Comparison of ENCODE assay signal across 1 cellular context in the genomic region with DNA sequence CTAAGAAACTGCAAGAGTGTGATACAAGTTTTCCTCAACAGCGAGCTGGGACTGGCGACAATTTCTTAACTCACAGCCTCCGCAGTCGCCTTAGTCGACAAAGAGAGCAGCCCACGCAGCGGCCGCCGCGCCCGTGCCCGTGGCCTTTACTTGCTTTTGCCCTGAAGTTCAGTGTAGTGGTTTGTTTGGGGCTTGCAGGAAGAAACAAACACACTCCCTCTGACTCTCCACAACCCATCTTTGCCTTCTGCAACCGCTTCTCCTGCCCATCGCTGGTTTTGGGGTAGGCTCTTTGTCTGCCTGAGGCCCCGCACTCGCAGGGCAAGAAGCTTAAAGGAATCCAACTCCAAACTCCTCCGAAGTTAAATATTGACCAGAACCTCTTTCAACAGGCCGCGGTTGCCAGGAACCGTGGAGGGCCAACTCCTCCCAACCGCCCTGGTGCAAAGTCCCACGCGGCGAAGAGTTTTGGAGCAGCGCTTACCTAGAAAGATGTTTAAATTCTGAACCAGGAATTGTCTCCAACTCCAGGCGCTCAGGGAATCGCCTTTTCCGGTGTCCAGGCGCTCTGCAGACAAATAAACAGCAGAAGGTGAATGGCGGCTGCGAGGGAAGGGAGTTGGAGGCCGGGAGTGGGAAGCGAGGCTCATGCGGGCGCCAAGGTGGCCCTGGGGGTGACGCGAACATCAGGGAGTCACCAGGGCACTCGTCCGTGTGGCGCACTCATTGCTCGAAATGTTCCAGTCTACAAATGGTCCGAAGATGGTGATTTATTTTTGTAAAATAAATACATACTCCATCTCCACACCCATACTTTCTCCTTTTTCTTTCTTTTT.
A peak's percentile ranks its signal among the peaks of the same experiment; 100 is the strongest.
TF ChIP-seq lines count a peak whose summit lies in the region.

No MANE protein-coding gene starts in this region.

TF ChIP-seq in HepG2, 621 proteins besides CTCF, POLR2A, EP300 and RAD21 (continued from another document and continues in another):
- TF ChIP-seq, protein P1, sequence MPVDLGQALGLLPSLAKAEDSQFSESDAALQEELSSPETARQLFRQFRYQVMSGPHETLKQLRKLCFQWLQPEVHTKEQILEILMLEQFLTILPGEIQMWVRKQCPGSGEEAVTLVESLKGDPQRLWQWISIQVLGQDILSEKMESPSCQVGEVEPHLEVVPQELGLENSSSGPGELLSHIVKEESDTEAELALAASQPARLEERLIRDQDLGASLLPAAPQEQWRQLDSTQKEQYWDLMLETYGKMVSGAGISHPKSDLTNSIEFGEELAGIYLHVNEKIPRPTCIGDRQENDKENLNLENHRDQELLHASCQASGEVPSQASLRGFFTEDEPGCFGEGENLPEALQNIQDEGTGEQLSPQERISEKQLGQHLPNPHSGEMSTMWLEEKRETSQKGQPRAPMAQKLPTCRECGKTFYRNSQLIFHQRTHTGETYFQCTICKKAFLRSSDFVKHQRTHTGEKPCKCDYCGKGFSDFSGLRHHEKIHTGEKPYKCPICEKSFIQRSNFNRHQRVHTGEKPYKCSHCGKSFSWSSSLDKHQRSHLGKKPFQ (CRISPR knock-in tag; IDR thresholded peaks at IDR 0.05; ENCODE audit: insufficient replicate concordance): peak; percentile 25
- TF ChIP-seq ZNF552 (CRISPR knock-in tag; IDR thresholded peaks at IDR 0.05; ENCODE audit: borderline replicate concordance) (no peak), FOXA3 (CRISPR knock-in tag; IDR thresholded peaks at IDR 0.05) (peak; percentile 69), ZFP37 (CRISPR knock-in tag; IDR thresholded peaks at IDR 0.05; ENCODE audit: borderline replicate concordance) (no peak), ZBTB8A (CRISPR knock-in tag; IDR thresholded peaks at IDR 0.05; ENCODE audit: borderline replicate concordance, low read depth) (no peak), HMG20B (CRISPR knock-in tag; conservative IDR thresholded peaks at IDR 0.05) (0 out of 2 replicates have a peak, but pooled peaks have one; percentile 43), ZNF350 (CRISPR knock-in tag; IDR thresholded peaks at IDR 0.05; ENCODE audit: borderline replicate concordance, low read depth) (0 out of 2 replicates have a peak, but pooled peaks have one; percentile 68), SRY (CRISPR knock-in tag; IDR thresholded peaks at IDR 0.05) (peak; percentile 61; the same call in 1 of the 2 replicates), RFX5 (IDR thresholded peaks at IDR 0.05; ENCODE audit: low read depth, low read length) (no peak), ARNTL (CRISPR knock-in tag; IDR thresholded peaks at IDR 0.05) (no peak; the same call in 1 of the 2 replicates), ZNF703 (CRISPR knock-in tag; IDR thresholded peaks at IDR 0.05; ENCODE audit: borderline replicate concordance) (no peak), ELF4 (CRISPR knock-in tag; IDR thresholded peaks at IDR 0.05; ENCODE audit: borderline replicate concordance) (no peak), SKI (IDR thresholded peaks at IDR 0.05; ENCODE audit: partially characterized antibody) (peak; percentile 39), KMT2B (CRISPR knock-in tag; IDR thresholded peaks at IDR 0.05) (no peak; the same call in 1 of the 2 replicates), ZSCAN30 (CRISPR knock-in tag; IDR thresholded peaks at IDR 0.05) (no peak), RORA (CRISPR knock-in tag; IDR thresholded peaks at IDR 0.05) (no peak), ZNF160 (CRISPR knock-in tag; IDR thresholded peaks at IDR 0.05) (0 out of 2 replicates have a peak, but pooled peaks have one; percentile 51), ZNF879 (CRISPR knock-in tag; IDR thresholded peaks at IDR 0.05) (no peak), MED8 (CRISPR knock-in tag; IDR thresholded peaks at IDR 0.05; ENCODE audit: insufficient replicate concordance) (peak; percentile 87), ZNF12 (CRISPR knock-in tag; IDR thresholded peaks at IDR 0.05) (no peak), ZFP90 (CRISPR knock-in tag; IDR thresholded peaks at IDR 0.05; ENCODE audit: borderline replicate concordance) (no peak), SOX6 (IDR thresholded peaks at IDR 0.05) (no peak), SOX6 (CRISPR knock-in tag; IDR thresholded peaks at IDR 0.05) (peak; percentile 85), NFE2 (CRISPR knock-in tag; IDR thresholded peaks at IDR 0.05) (no peak), HDAC1 (CRISPR knock-in tag; IDR thresholded peaks at IDR 0.05) (peak; percentile 71), CHD4 (IDR thresholded peaks at IDR 0.05; ENCODE audit: borderline replicate concordance, low read length) (no peak)
- TF ChIP-seq, protein P2, sequence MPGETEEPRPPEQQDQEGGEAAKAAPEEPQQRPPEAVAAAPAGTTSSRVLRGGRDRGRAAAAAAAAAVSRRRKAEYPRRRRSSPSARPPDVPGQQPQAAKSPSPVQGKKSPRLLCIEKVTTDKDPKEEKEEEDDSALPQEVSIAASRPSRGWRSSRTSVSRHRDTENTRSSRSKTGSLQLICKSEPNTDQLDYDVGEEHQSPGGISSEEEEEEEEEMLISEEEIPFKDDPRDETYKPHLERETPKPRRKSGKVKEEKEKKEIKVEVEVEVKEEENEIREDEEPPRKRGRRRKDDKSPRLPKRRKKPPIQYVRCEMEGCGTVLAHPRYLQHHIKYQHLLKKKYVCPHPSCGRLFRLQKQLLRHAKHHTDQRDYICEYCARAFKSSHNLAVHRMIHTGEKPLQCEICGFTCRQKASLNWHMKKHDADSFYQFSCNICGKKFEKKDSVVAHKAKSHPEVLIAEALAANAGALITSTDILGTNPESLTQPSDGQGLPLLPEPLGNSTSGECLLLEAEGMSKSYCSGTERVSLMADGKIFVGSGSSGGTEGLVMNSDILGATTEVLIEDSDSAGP (CRISPR knock-in tag; IDR thresholded peaks at IDR 0.05; ENCODE audit: borderline replicate concordance): peak; percentile 69; the same call in 1 of the 2 replicates
- TF ChIP-seq, protein P3, sequence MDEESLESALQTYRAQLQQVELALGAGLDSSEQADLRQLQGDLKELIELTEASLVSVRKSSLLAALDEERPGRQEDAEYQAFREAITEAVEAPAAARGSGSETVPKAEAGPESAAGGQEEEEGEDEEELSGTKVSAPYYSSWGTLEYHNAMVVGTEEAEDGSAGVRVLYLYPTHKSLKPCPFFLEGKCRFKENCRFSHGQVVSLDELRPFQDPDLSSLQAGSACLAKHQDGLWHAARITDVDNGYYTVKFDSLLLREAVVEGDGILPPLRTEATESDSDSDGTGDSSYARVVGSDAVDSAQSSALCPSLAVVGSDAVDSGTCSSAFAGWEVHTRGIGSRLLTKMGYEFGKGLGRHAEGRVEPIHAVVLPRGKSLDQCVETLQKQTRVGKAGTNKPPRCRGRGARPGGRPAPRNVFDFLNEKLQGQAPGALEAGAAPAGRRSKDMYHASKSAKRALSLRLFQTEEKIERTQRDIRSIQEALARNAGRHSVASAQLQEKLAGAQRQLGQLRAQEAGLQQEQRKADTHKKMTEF (CRISPR knock-in tag; IDR thresholded peaks at IDR 0.05): peak; percentile 87
- TF ChIP-seq, protein P4, sequence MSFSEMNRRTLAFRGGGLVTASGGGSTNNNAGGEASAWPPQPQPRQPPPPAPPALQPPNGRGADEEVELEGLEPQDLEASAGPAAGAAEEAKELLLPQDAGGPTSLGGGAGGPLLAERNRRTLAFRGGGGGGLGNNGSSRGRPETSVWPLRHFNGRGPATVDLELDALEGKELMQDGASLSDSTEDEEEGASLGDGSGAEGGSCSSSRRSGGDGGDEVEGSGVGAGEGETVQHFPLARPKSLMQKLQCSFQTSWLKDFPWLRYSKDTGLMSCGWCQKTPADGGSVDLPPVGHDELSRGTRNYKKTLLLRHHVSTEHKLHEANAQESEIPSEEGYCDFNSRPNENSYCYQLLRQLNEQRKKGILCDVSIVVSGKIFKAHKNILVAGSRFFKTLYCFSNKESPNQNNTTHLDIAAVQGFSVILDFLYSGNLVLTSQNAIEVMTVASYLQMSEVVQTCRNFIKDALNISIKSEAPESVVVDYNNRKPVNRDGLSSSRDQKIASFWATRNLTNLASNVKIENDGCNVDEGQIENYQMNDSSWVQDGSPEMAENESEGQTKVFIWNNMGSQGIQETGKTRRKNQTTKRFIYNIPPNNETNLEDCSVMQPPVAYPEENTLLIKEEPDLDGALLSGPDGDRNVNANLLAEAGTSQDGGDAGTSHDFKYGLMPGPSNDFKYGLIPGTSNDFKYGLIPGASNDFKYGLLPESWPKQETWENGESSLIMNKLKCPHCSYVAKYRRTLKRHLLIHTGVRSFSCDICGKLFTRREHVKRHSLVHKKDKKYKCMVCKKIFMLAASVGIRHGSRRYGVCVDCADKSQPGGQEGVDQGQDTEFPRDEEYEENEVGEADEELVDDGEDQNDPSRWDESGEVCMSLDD (CRISPR knock-in tag; IDR thresholded peaks at IDR 0.05; ENCODE audit: borderline replicate concordance): no peak; the same call in 1 of the 2 replicates
- TF ChIP-seq, protein P5, sequence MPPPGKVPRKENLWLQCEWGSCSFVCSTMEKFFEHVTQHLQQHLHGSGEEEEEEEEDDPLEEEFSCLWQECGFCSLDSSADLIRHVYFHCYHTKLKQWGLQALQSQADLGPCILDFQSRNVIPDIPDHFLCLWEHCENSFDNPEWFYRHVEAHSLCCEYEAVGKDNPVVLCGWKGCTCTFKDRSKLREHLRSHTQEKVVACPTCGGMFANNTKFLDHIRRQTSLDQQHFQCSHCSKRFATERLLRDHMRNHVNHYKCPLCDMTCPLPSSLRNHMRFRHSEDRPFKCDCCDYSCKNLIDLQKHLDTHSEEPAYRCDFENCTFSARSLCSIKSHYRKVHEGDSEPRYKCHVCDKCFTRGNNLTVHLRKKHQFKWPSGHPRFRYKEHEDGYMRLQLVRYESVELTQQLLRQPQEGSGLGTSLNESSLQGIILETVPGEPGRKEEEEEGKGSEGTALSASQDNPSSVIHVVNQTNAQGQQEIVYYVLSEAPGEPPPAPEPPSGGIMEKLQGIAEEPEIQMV (CRISPR knock-in tag; IDR thresholded peaks at IDR 0.05; ENCODE audit: low read depth): no peak
- TF ChIP-seq, protein P6, sequence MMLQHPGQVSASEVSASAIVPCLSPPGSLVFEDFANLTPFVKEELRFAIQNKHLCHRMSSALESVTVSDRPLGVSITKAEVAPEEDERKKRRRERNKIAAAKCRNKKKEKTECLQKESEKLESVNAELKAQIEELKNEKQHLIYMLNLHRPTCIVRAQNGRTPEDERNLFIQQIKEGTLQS (CRISPR knock-in tag; IDR thresholded peaks at IDR 0.05): no peak
- TF ChIP-seq, protein P7, sequence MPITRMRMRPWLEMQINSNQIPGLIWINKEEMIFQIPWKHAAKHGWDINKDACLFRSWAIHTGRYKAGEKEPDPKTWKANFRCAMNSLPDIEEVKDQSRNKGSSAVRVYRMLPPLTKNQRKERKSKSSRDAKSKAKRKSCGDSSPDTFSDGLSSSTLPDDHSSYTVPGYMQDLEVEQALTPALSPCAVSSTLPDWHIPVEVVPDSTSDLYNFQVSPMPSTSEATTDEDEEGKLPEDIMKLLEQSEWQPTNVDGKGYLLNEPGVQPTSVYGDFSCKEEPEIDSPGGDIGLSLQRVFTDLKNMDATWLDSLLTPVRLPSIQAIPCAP (CRISPR knock-in tag; IDR thresholded peaks at IDR 0.05; ENCODE audit: low read depth): no peak
- TF ChIP-seq, protein P8, sequence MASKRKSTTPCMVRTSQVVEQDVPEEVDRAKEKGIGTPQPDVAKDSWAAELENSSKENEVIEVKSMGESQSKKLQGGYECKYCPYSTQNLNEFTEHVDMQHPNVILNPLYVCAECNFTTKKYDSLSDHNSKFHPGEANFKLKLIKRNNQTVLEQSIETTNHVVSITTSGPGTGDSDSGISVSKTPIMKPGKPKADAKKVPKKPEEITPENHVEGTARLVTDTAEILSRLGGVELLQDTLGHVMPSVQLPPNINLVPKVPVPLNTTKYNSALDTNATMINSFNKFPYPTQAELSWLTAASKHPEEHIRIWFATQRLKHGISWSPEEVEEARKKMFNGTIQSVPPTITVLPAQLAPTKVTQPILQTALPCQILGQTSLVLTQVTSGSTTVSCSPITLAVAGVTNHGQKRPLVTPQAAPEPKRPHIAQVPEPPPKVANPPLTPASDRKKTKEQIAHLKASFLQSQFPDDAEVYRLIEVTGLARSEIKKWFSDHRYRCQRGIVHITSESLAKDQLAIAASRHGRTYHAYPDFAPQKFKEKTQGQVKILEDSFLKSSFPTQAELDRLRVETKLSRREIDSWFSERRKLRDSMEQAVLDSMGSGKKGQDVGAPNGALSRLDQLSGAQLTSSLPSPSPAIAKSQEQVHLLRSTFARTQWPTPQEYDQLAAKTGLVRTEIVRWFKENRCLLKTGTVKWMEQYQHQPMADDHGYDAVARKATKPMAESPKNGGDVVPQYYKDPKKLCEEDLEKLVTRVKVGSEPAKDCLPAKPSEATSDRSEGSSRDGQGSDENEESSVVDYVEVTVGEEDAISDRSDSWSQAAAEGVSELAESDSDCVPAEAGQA (IDR thresholded peaks at IDR 0.05; ENCODE audit: low read depth): no peak; the same call in 1 of the 2 replicates
- TF ChIP-seq, protein P8 (CRISPR knock-in tag; IDR thresholded peaks at IDR 0.05; ENCODE audit: borderline replicate concordance): no peak
- TF ChIP-seq, protein P9, sequence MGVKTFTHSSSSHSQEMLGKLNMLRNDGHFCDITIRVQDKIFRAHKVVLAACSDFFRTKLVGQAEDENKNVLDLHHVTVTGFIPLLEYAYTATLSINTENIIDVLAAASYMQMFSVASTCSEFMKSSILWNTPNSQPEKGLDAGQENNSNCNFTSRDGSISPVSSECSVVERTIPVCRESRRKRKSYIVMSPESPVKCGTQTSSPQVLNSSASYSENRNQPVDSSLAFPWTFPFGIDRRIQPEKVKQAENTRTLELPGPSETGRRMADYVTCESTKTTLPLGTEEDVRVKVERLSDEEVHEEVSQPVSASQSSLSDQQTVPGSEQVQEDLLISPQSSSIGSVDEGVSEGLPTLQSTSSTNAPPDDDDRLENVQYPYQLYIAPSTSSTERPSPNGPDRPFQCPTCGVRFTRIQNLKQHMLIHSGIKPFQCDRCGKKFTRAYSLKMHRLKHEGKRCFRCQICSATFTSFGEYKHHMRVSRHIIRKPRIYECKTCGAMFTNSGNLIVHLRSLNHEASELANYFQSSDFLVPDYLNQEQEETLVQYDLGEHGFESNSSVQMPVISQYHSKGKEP (CRISPR knock-in tag; IDR thresholded peaks at IDR 0.05): no peak
- TF ChIP-seq, protein P10, sequence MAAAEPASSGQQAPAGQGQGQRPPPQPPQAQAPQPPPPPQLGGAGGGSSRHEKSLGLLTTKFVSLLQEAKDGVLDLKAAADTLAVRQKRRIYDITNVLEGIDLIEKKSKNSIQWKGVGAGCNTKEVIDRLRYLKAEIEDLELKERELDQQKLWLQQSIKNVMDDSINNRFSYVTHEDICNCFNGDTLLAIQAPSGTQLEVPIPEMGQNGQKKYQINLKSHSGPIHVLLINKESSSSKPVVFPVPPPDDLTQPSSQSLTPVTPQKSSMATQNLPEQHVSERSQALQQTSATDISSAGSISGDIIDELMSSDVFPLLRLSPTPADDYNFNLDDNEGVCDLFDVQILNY (CRISPR knock-in tag; conservative IDR thresholded peaks at IDR 0.05): no peak
